In the genomic region with DNA sequence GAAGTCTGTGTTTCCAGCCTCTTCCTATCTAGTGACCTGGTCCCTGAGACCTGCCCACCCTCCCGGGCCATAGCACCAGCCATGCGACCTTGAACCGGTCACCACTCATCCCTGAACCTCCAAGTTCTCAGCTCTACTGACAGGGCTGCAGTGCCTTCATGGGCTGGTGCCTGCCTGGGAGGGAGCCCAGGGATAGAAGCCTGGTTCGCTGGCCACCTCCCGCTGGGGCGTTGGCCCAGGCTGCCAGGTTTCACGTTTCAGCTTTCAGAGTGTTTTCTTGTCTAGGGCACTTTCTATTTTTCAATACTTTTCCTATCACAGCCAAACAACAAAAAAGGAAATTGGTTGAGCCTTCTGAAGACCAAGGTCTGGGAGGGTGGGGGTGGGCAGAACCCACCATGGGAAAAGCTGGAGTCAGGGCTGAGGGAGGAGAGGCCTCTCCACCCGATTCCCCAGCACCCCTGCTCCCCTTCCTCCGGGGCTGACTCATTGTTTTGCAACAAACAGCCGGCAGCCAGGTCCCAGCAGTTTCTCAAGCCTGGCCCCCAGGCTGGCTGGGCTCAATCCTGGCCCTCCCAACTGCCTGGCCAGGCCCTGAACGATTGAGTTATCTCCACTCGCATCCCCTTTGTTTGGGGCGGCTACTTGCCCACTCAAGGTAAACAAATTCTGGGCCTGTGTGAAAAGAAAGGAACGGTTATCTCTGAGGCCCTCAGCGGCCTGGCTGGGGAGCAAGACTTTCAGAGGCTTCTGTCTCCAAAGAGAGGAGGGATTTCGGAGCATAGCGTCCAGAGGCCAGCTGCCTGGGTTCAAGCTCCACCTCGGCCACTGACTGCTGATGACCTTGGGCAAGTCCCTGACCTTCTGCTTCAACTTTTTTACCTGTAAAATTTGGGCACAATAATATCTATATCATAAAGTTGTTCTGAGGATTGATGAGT, we compare ENCODE assay signal across 1 cellular context.
TF ChIP-seq lines count a peak whose summit lies in the region.

No MANE protein-coding gene starts in this region.

TF ChIP-seq in K562, 482 proteins besides CTCF, POLR2A, EP300 and RAD21 (continued from another document and continues in another):
- TF ChIP-seq, protein P1, sequence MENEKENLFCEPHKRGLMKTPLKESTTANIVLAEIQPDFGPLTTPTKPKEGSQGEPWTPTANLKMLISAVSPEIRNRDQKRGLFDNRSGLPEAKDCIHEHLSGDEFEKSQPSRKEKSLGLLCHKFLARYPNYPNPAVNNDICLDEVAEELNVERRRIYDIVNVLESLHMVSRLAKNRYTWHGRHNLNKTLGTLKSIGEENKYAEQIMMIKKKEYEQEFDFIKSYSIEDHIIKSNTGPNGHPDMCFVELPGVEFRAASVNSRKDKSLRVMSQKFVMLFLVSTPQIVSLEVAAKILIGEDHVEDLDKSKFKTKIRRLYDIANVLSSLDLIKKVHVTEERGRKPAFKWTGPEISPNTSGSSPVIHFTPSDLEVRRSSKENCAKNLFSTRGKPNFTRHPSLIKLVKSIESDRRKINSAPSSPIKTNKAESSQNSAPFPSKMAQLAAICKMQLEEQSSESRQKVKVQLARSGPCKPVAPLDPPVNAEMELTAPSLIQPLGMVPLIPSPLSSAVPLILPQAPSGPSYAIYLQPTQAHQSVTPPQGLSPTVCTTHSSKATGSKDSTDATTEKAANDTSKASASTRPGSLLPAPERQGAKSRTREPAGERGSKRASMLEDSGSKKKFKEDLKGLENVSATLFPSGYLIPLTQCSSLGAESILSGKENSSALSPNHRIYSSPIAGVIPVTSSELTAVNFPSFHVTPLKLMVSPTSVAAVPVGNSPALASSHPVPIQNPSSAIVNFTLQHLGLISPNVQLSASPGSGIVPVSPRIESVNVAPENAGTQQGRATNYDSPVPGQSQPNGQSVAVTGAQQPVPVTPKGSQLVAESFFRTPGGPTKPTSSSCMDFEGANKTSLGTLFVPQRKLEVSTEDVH (IDR thresholded peaks at IDR 0.05; ENCODE audit: low read depth, partially characterized antibody) = no peak
- TF ChIP-seq PTRF (tag; IDR thresholded peaks at IDR 0.05) = no peak
- TF ChIP-seq SMARCC2 (IDR thresholded peaks at IDR 0.05; ENCODE audit: low read depth) = peak; percentile 59; the same call in 1 of the 2 replicates
- TF ChIP-seq ADNP (tag; IDR thresholded peaks at IDR 0.05) = no peak; the same call in none of the 2 replicates
- TF ChIP-seq CCNT2 (IDR thresholded peaks at IDR 0.05; ENCODE audit: borderline replicate concordance, extremely low read depth, insufficient read length, low read depth, low read length) = peak; percentile 89
- TF ChIP-seq KLF1 (tag; IDR thresholded peaks at IDR 0.05) = peak; percentile 40
- TF ChIP-seq SP1 (CRISPR knock-in tag; IDR thresholded peaks at IDR 0.05) = peak; percentile 28; the same call in 1 of the 2 replicates
- peak; percentile 81 for TF ChIP-seq ZNF584 (CRISPR knock-in tag; IDR thresholded peaks at IDR 0.05; ENCODE audit: low read depth)
- TF ChIP-seq UBTF (IDR thresholded peaks at IDR 0.05; ENCODE audit: borderline replicate concordance in 1 of 2, low read depth in 2 of 2, low read length in 2 of 2) = peak; percentile 92 to 96
- TF ChIP-seq CHAMP1 (IDR thresholded peaks at IDR 0.05) = 0 out of 2 replicates have a peak, but pooled peaks have one; percentile 13
- TF ChIP-seq TSHZ1 (CRISPR knock-in tag; IDR thresholded peaks at IDR 0.05) = no peak
- TF ChIP-seq HDAC1 (IDR thresholded peaks at IDR 0.05) = peak in 1 of 2 experiments; percentile 76; a peak in 2 of 4 replicates
- TF ChIP-seq BACH1 (tag; IDR thresholded peaks at IDR 0.05) = peak; percentile 71
- peak; percentile 63; the same call in 1 of the 2 replicates for TF ChIP-seq ZKSCAN1 (IDR thresholded peaks at IDR 0.05; ENCODE audit: low read depth, low read length)
- TF ChIP-seq NR2C1 (IDR thresholded peaks at IDR 0.05) = 0 out of 2 replicates have a peak, but pooled peaks have one; percentile 42
- TF ChIP-seq NR2C1 (tag; IDR thresholded peaks at IDR 0.05) = 0 out of 2 replicates have a peak, but pooled peaks have one; percentile 18
- 0 out of 2 replicates have a peak, but pooled peaks have one; percentile 3 for TF ChIP-seq ATF4 (CRISPR knock-in tag; IDR thresholded peaks at IDR 0.05)
- no peak for TF ChIP-seq SAFB2 (IDR thresholded peaks at IDR 0.05; ENCODE audit: borderline replicate concordance, low read depth, low read length, severe bottlenecking)
- TF ChIP-seq MAFK (IDR thresholded peaks at IDR 0.05; ENCODE audit: low read length) = peak; percentile 58; the same call in 1 of the 2 replicates
- TF ChIP-seq HDAC8 (tag; IDR thresholded peaks at IDR 0.05) = 0 out of 2 replicates have a peak, but pooled peaks have one; percentile 28
- TF ChIP-seq MBD2 (IDR thresholded peaks at IDR 0.05; ENCODE audit: borderline replicate concordance, low read depth) = peak; percentile 57; the same call in 1 of the 2 replicates
- TF ChIP-seq ZNF79 (CRISPR knock-in tag; IDR thresholded peaks at IDR 0.05; ENCODE audit: low read depth) = no peak
- TF ChIP-seq, protein P2, sequence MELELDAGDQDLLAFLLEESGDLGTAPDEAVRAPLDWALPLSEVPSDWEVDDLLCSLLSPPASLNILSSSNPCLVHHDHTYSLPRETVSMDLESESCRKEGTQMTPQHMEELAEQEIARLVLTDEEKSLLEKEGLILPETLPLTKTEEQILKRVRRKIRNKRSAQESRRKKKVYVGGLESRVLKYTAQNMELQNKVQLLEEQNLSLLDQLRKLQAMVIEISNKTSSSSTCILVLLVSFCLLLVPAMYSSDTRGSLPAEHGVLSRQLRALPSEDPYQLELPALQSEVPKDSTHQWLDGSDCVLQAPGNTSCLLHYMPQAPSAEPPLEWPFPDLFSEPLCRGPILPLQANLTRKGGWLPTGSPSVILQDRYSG (tag; conservative IDR thresholded peaks at IDR 0.05; ENCODE audit: low read depth) = peak; percentile 39; the same call in 1 of the 2 replicates
- peak; percentile 92 for TF ChIP-seq CBFA2T3 (IDR thresholded peaks at IDR 0.05)
- TF ChIP-seq, protein P3, sequence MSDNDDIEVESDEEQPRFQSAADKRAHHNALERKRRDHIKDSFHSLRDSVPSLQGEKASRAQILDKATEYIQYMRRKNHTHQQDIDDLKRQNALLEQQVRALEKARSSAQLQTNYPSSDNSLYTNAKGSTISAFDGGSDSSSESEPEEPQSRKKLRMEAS (CRISPR knock-in tag; IDR thresholded peaks at IDR 0.05) = peak; percentile 30; the same call in 1 of the 2 replicates
- 0 out of 2 replicates have a peak, but pooled peaks have one; percentile 63 for TF ChIP-seq NCOA1 (IDR thresholded peaks at IDR 0.05; ENCODE audit: low read depth)
- TF ChIP-seq CBX5 (IDR thresholded peaks at IDR 0.05; ENCODE audit: borderline replicate concordance, low read depth) = peak; percentile 72; the same call in 1 of the 2 replicates
- 0 out of 2 replicates have a peak, but pooled peaks have one; percentile 12 for TF ChIP-seq ZNF76 (CRISPR knock-in tag; IDR thresholded peaks at IDR 0.05; ENCODE audit: borderline replicate concordance)
- TF ChIP-seq GATAD2A (IDR thresholded peaks at IDR 0.05) = peak; percentile 94; the same call in 1 of the 2 replicates
- TF ChIP-seq EP400 (IDR thresholded peaks at IDR 0.05) = peak; percentile 67
- peak; percentile 65; the same call in 1 of the 2 replicates for TF ChIP-seq CEBPG (CRISPR knock-in tag; IDR thresholded peaks at IDR 0.05)
- peak; percentile 64 to 75; a peak in 3 of 4 replicates for TF ChIP-seq CEBPG (tag; conservative IDR thresholded peaks at IDR 0.05 in 1 of 2, IDR thresholded peaks at IDR 0.05 in 1 of 2)
- TF ChIP-seq VEZF1 (CRISPR knock-in tag; IDR thresholded peaks at IDR 0.05) = peak; percentile 83
